In the genomic region with DNA sequence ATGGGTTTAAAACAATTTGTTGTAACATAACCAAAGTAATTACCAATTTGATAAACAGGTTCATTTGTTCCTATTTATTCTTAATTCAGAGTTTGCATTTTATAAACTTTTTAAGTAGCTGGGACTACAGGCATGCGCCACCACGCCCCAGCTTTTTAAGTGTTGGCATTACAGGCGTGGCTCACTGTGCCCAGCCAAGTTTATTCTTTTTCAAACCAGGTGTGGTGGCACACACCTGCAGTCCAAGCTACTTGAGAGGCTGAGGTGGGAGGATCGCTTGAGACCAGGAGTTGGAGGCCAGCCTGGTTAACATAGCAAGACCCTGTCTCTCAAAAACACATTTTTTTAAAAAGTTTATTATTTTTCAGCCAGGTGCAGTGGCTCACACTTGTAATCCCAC, we compare ENCODE assay signal across 16 cellular contexts. TPM values are rescaled to one million over a fixed set of nuclear protein-coding genes. Genes with fewer than 3 reads are reported as not detected.
DNase-seq lines count a peak whose midpoint lies in the region; ATAC-seq lines count a peak whose summit lies in the region.
"Had no signal": no experiment of that assay in that cellular context is flagged by ENCODE, and none has a peak within 500 bp of the region (broad histone marks: within the 10 kb centered on the region; RNA-seq: fewer than 3 reads in every experiment).

No MANE protein-coding gene starts in this region.

- no peak overlapping the region for H3K27ac Mint-ChIP-seq in activated T-cell treated with anti-CD3 and anti-CD28 coated beads, Interleukin-2, amount 50 U/mL, for 24 hours
- no peak overlapping the region for H3K27ac Mint-ChIP-seq in T-cell
- H3K27ac Mint-ChIP-seq: CD4-positive, alpha-beta T cell; CD8-positive, alpha-beta T cell had no signal

- no peaks in the 10 kb centered on the region for H3K9me3 Mint-ChIP-seq in activated T-cell treated with anti-CD3 and anti-CD28 coated beads, Interleukin-2, amount 50 U/mL, for 24 hours
- H3K9me3 Mint-ChIP-seq in T-cell = no peaks in the 10 kb centered on the region
- H3K9me3 Mint-ChIP-seq: CD4-positive, alpha-beta T cell; CD8-positive, alpha-beta T cell had no signal

- H3K27ac ChIP-seq in cingulate gyrus (ENCODE audit: low read depth, low read length) = peak overlapping the region; percentile 19
- H3K27ac ChIP-seq: BLaER1 had no signal

- ATAC-seq in left lobe of liver = no peak
- ATAC-seq in T-cell (replicated peaks in 1 of 4) = no peak
- ATAC-seq: CD8-positive, alpha-beta T cell had no signal

- DNase-seq in left lobe of liver (ENCODE audit: low spot score) (peak; percentile 27), CD1c-positive myeloid dendritic cell (ENCODE audit: extremely low spot score) (no peak), T-cell (no peak)
- no peak for DNase-seq in activated T-cell treated with anti-CD3 and anti-CD28 coated beads, Interleukin-2, amount 50 U/mL, for 24 hours
- DNase-seq: 8988T; ACHN; BE2C; Caco-2; Calu3; CD4-positive, alpha-beta T cell; CD8-positive, alpha-beta T cell; DMS79 treated with DMSO at 0.1 percent for 48 hours; GF-D8 had no signal

- CTCF ChIA-PET in T-cell (lab: Charles Lee) = no interaction called here

- no peaks in the 10 kb centered on the region for H3K27me3 Mint-ChIP-seq in activated T-cell treated with anti-CD3 and anti-CD28 coated beads, Interleukin-2, amount 50 U/mL, for 24 hours
- H3K27me3 Mint-ChIP-seq in T-cell = no peaks in the 10 kb centered on the region
- H3K27me3 Mint-ChIP-seq: CD4-positive, alpha-beta T cell had no signal

- POLR2A ChIA-PET in T-cell (lab: Charles Lee) = no interaction called here

- no peak overlapping the region for H3K4me3 Mint-ChIP-seq in activated T-cell treated with anti-CD3 and anti-CD28 coated beads, Interleukin-2, amount 50 U/mL, for 24 hours
- H3K4me3 Mint-ChIP-seq in T-cell = no peak overlapping the region
- H3K4me3 Mint-ChIP-seq: CD14-positive monocyte; CD4-positive, alpha-beta T cell; CD8-positive, alpha-beta T cell had no signal

- peaks cover 19% of the 10 kb centered on the region for H3K4me1 Mint-ChIP-seq in activated T-cell treated with anti-CD3 and anti-CD28 coated beads, Interleukin-2, amount 50 U/mL, for 24 hours (ENCODE audit: low read depth)
- H3K4me1 Mint-ChIP-seq in T-cell = peaks cover 8 to 18% (median 18%) of the 10 kb centered on the region in 3 donors

- peaks cover 82% of the 10 kb centered on the region for H3K36me3 Mint-ChIP-seq in activated T-cell treated with anti-CD3 and anti-CD28 coated beads, Interleukin-2, amount 50 U/mL, for 24 hours (ENCODE audit: low read depth)
- peaks cover 50% of the 10 kb centered on the region for H3K36me3 Mint-ChIP-seq in T-cell

RNA-seq across cellular contexts. Expression of a gene that starts 19.1 kb away (rescaled TPM):
- total RNA-seq in left lobe of liver = 21.9 TPM
- total RNA-seq in T-cell = 10 to 100 TPM; 41.0 to 50.7 (median 49.6) TPM
